ENCODE assay signal across 11 cellular contexts in the genomic region with DNA sequence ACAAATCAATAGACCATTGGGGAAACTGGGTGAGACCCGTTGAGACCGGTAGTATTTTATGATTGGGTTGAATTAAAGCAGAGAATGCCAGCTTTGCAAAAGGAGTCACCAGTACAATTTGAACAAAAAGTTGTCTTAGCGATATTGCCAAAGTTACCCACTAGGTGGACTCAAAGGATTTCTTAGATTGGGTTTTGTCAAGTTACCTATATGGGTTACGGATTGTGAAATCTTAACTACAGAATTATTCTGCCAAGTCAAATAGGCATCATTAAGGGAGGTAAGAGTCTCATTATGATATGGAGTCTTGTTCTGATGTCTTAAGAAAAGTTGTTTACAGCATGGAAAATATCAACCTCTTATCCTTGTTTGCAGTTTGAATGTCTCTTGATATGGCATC. TPM values are rescaled to one million over a fixed set of nuclear protein-coding genes. Genes with fewer than 3 reads are reported as not detected.
DNase-seq lines count a peak whose midpoint lies in the region; ATAC-seq, FAIRE-seq and TF ChIP-seq lines count a peak whose summit lies in the region.
"Had no signal": no experiment of that assay in that cellular context is flagged by ENCODE, and none has a peak within 500 bp of the region (broad histone marks: within the 10 kb centered on the region; RNA-seq: fewer than 3 reads in every experiment).

No MANE protein-coding gene starts in this region.

- TF ChIP-seq CTCF in DND-41 (IDR thresholded peaks at IDR 0.05; ENCODE audit: borderline replicate concordance, extremely low read depth, low read length, poor library complexity, severe bottlenecking) (peak; percentile 42), HFFc6 (IDR thresholded peaks at IDR 0.05) (peak; percentile 55), keratinocyte (optimal IDR thresholded peaks at IDR 0.05 in 1 of 3, IDR thresholded peaks at IDR 0.05 in 1 of 3, conservative IDR thresholded peaks at IDR 0.05 in 1 of 3; ENCODE audit: extremely low read depth in 1 of 3, insufficient read depth in 2 of 3, low read length in 3 of 3) (peak in 2 of 3 experiments; percentile 25 to 47)

- H3K36me3 ChIP-seq in DND-41 (ENCODE audit: insufficient read depth, low read length) (no peaks in the 10 kb centered on the region), keratinocyte (ENCODE audit: control insufficient read depth in 2 of 2, extremely low read depth in 1 of 2, insufficient read depth in 2 of 2, low read length in 2 of 2) (no peaks in the 10 kb centered on the region)

- no peaks in the 10 kb centered on the region for H3K79me2 ChIP-seq in DND-41 (ENCODE audit: insufficient read depth, low read length)
- H3K79me2 ChIP-seq in keratinocyte (ENCODE audit: control insufficient read depth, insufficient read depth, low read length), result no peaks in the 10 kb centered on the region

- no peaks in the 10 kb centered on the region for H3K9me3 Mint-ChIP-seq in HFFc6
- H3K9me3 Mint-ChIP-seq in activated CD4-positive, alpha-beta memory T cell treated with anti-CD3 and anti-CD28 coated beads, Interleukin-2, amount 10 ng/mL, durations not matched to agents 7 days and 5 days, result no peaks in the 10 kb centered on the region
- H3K9me3 Mint-ChIP-seq: effector memory CD8-positive, alpha-beta T cell had no signal

- no peak overlapping the region for H3K27ac ChIP-seq in DND-41 (ENCODE audit: low read length)
- H3K27ac ChIP-seq in keratinocyte (ENCODE audit: control insufficient read depth, insufficient read depth, low read length), result no peak overlapping the region

- H3K9me3 ChIP-seq in DND-41 (ENCODE audit: insufficient read depth, low read length, severe bottlenecking), result no peaks in the 10 kb centered on the region
- no peaks in the 10 kb centered on the region for H3K9me3 ChIP-seq in keratinocyte (ENCODE audit: control insufficient read depth, low read depth, low read length)

- no peak overlapping the region for H3K4me3 ChIP-seq in DND-41 (ENCODE audit: low read depth in 1 of 2, low read length in 2 of 2)
- no peak overlapping the region for H3K4me3 ChIP-seq in keratinocyte (ENCODE audit: control insufficient read depth in 2 of 3, extremely low read depth in 1 of 3, insufficient read depth in 2 of 3, low read depth in 1 of 3, low read length in 3 of 3)

- H3K9ac ChIP-seq in DND-41 (ENCODE audit: low read depth, low read length) (no peak overlapping the region), keratinocyte (ENCODE audit: control insufficient read depth, extremely low read depth, insufficient read depth, low read length) (no peak overlapping the region)

- H4K20me1 ChIP-seq in DND-41 (ENCODE audit: insufficient read depth, low read length) (no peaks in the 10 kb centered on the region), keratinocyte (ENCODE audit: control insufficient read depth, extremely low read depth, insufficient read depth, low read length) (no peaks in the 10 kb centered on the region)

- CTCF ChIA-PET in activated CD4-positive, alpha-beta memory T cell treated with anti-CD3 and anti-CD28 coated beads, Interleukin-2, amount 10 ng/mL, durations not matched to agents 7 days and 5 days (lab: Charles Lee), result interaction anchor here (1.5 kb wide), 1 partner anchor 210 kb away, joined by 3 read pairs; no protein-coding TSS in a partner anchor

- H3K36me3 Mint-ChIP-seq in HFFc6 (ENCODE audit: low read depth), result no peaks in the 10 kb centered on the region
- H3K36me3 Mint-ChIP-seq in activated CD4-positive, alpha-beta memory T cell treated with anti-CD3 and anti-CD28 coated beads, Interleukin-2, amount 10 ng/mL, durations not matched to agents 7 days and 5 days (ENCODE audit: low read depth), result no peaks in the 10 kb centered on the region
- H3K36me3 Mint-ChIP-seq: activated CD8-positive, alpha-beta memory T cell treated with anti-CD3 and anti-CD28 coated beads, Interleukin-2, amount 10 ng/mL, durations not matched to agents 7 days and 5 days had no signal

- dilution Hi-C loops in keratinocyte (cut with MboI; ENCODE audit: extremely low pct_ligation_motif_present, low sequenced_read_pairs), result no loop called here

- H3K27me3 Mint-ChIP-seq in HFFc6 (ENCODE audit: insufficient read depth), result peaks cover 3% of the 10 kb centered on the region; the same call in 1 of the 2 replicates
- H3K27me3 Mint-ChIP-seq in activated CD4-positive, alpha-beta memory T cell treated with anti-CD3 and anti-CD28 coated beads, Interleukin-2, amount 10 ng/mL, durations not matched to agents 7 days and 5 days, result no peaks in the 10 kb centered on the region
- H3K27me3 Mint-ChIP-seq: activated CD8-positive, alpha-beta memory T cell treated with anti-CD3 and anti-CD28 coated beads, Interleukin-2, amount 10 ng/mL, durations not matched to agents 7 days and 5 days; effector memory CD8-positive, alpha-beta T cell had no signal

- H3K4me1 Mint-ChIP-seq in HFFc6 (ENCODE audit: low read depth), result no peaks in the 10 kb centered on the region
- no peaks in the 10 kb centered on the region for H3K4me1 Mint-ChIP-seq in activated CD4-positive, alpha-beta memory T cell treated with anti-CD3 and anti-CD28 coated beads, Interleukin-2, amount 10 ng/mL, durations not matched to agents 7 days and 5 days
- H3K4me1 Mint-ChIP-seq: activated CD8-positive, alpha-beta memory T cell treated with anti-CD3 and anti-CD28 coated beads, Interleukin-2, amount 10 ng/mL, durations not matched to agents 7 days and 5 days had no signal

- H3K27me3 ChIP-seq in DND-41 (ENCODE audit: insufficient read depth, low read length, poor library complexity), result no peaks in the 10 kb centered on the region
- H3K27me3 ChIP-seq in keratinocyte (ENCODE audit: control insufficient read depth, extremely low read depth, insufficient read depth, low read length), result no peaks in the 10 kb centered on the region

- FAIRE-seq in keratinocyte (lab: Jason Lieb, UNC), result no peak

- POLR2A ChIA-PET in activated CD4-positive, alpha-beta memory T cell treated with anti-CD3 and anti-CD28 coated beads, Interleukin-2, amount 10 ng/mL, durations not matched to agents 7 days and 5 days (lab: Charles Lee), result no interaction called here

- DNase-seq in DND-41 (no peak), HFFc6 (no peak), RPMI7951 (ENCODE audit: low read depth) (peak; percentile 24), keratinocyte (ENCODE audit: low read depth, low spot score) (no peak), amygdala (lab: John Stamatoyannopoulos, UW) (no peak), NCI-H2081 (lab: John Stamatoyannopoulos, UW) (no peak)
- no peak for DNase-seq in activated CD4-positive, alpha-beta memory T cell treated with anti-CD3 and anti-CD28 coated beads, Interleukin-2, amount 10 ng/mL, durations not matched to agents 7 days and 5 days
- no peak for DNase-seq in activated CD4-positive, alpha-beta T cell treated with anti-CD3 and anti-CD28 coated beads, Interleukin-2, amount 50 U/mL, for 4 hours
- DNase-seq: activated CD8-positive, alpha-beta memory T cell treated with anti-CD3 and anti-CD28 coated beads, Interleukin-2, amount 10 ng/mL, durations not matched to agents 7 days and 5 days; effector memory CD8-positive, alpha-beta T cell; NK-92 treated with Interleukin-12 subunit alpha and Interleukin-12 subunit beta, amount 100 ng/mL, for 24 hours had no signal

- ATAC-seq in DND-41 (ENCODE audit: insufficient read depth, low read depth), result no peak
- ATAC-seq: activated CD8-positive, alpha-beta memory T cell treated with anti-CD3 and anti-CD28 coated beads, Interleukin-2, amount 10 ng/mL, durations not matched to agents 7 days and 5 days; effector memory CD8-positive, alpha-beta T cell had no signal

- no peaks in the 10 kb centered on the region for H3K9me1 ChIP-seq in keratinocyte (ENCODE audit: control insufficient read depth, extremely low read depth, insufficient read depth, low read length)

- H2AFZ ChIP-seq in DND-41 (ENCODE audit: low read depth, low read length) (no peak overlapping the region), keratinocyte (ENCODE audit: control insufficient read depth, low read length) (no peak overlapping the region)

- H3K4me3 Mint-ChIP-seq in HFFc6, result no peak overlapping the region
- no peak overlapping the region for H3K4me3 Mint-ChIP-seq in activated CD4-positive, alpha-beta memory T cell treated with anti-CD3 and anti-CD28 coated beads, Interleukin-2, amount 10 ng/mL, durations not matched to agents 7 days and 5 days
- H3K4me3 Mint-ChIP-seq: activated CD8-positive, alpha-beta memory T cell treated with anti-CD3 and anti-CD28 coated beads, Interleukin-2, amount 10 ng/mL, durations not matched to agents 7 days and 5 days; effector memory CD8-positive, alpha-beta T cell had no signal

- H3K4me1 ChIP-seq in DND-41 (ENCODE audit: insufficient read depth, low read length), result no peaks in the 10 kb centered on the region
- no peaks in the 10 kb centered on the region for H3K4me1 ChIP-seq in keratinocyte (ENCODE audit: control insufficient read depth, extremely low read depth, insufficient read depth, low read length)

- H3K4me2 ChIP-seq in DND-41 (ENCODE audit: insufficient read depth, low read length) (no peak overlapping the region), keratinocyte (ENCODE audit: control insufficient read depth, extremely low read depth, insufficient read depth, low read depth, low read length) (no peak overlapping the region)

- H3K27ac Mint-ChIP-seq in HFFc6, result no peak overlapping the region
- H3K27ac Mint-ChIP-seq in activated CD4-positive, alpha-beta memory T cell treated with anti-CD3 and anti-CD28 coated beads, Interleukin-2, amount 10 ng/mL, durations not matched to agents 7 days and 5 days, result no peak overlapping the region
- H3K27ac Mint-ChIP-seq: activated CD8-positive, alpha-beta memory T cell treated with anti-CD3 and anti-CD28 coated beads, Interleukin-2, amount 10 ng/mL, durations not matched to agents 7 days and 5 days; effector memory CD8-positive, alpha-beta T cell had no signal

RNA-seq across cellular contexts. Expression of a gene that starts 15.0 kb away (rescaled TPM):
- total RNA-seq in HFFc6 (2021; fragmentation: NEBNext Ultra II Directional; extraction: Animal tissue kit (Norgen Biotek cat#: 25700)), result not detected
- not detected in 2 replicates for total RNA-seq in RPMI7951 (2014; rRNA removed; shearing (Covaris generic))
- polyA plus RNA-seq in keratinocyte, result not detected in 3 replicates
- not detected for polyA plus RNA-seq in keratinocyte (2011; ENCODE audit: low read depth)
- not detected in 2 replicates for polyA plus RNA-seq in keratinocyte (2011; cell fraction: cytosol; rRNA removed)
- not detected in 2 replicates for polyA plus RNA-seq in keratinocyte (2011; cell fraction: nucleus; rRNA removed)
- not detected in 2 replicates for polyA plus RNA-seq in keratinocyte (2012; ENCODE audit: low replicate concordance)
- polyA minus RNA-seq in keratinocyte, result not detected in 3 replicates
- polyA minus RNA-seq in keratinocyte (2011; cell fraction: cytosol; rRNA and poly(A)+ RNA removed), result not detected
- polyA minus RNA-seq in keratinocyte (2011; cell fraction: nucleus; rRNA and poly(A)+ RNA removed), result not detected in 2 replicates
- not detected for total RNA-seq in activated CD4-positive, alpha-beta memory T cell treated with anti-CD3 and anti-CD28 coated beads, Interleukin-2, amount 10 ng/mL, durations not matched to agents 7 days and 5 days
- total RNA-seq: activated CD8-positive, alpha-beta memory T cell treated with anti-CD3 and anti-CD28 coated beads, Interleukin-2, amount 10 ng/mL, durations not matched to agents 7 days and 5 days had no signal

RNA-seq across cellular contexts. Expression of a gene that starts 19.9 kb away (rescaled TPM):
- not detected for total RNA-seq in HFFc6 (2021; fragmentation: NEBNext Ultra II Directional; extraction: Animal tissue kit (Norgen Biotek cat#: 25700))
- not detected in 2 replicates for total RNA-seq in RPMI7951 (2014; rRNA removed; shearing (Covaris generic))
- not detected in 3 replicates for polyA plus RNA-seq in keratinocyte
- not detected for polyA plus RNA-seq in keratinocyte (2011; ENCODE audit: low read depth)
- not detected in 2 replicates for polyA plus RNA-seq in keratinocyte (2011; cell fraction: cytosol; rRNA removed)
- polyA plus RNA-seq in keratinocyte (2011; cell fraction: nucleus; rRNA removed), result not detected in 2 replicates
- not detected in 2 replicates for polyA plus RNA-seq in keratinocyte (2012; ENCODE audit: low replicate concordance)
- not detected in 3 replicates for polyA minus RNA-seq in keratinocyte
- polyA minus RNA-seq in keratinocyte (2011; cell fraction: cytosol; rRNA and poly(A)+ RNA removed), result not detected
- polyA minus RNA-seq in keratinocyte (2011; cell fraction: nucleus; rRNA and poly(A)+ RNA removed), result not detected in 2 replicates
- total RNA-seq in activated CD4-positive, alpha-beta memory T cell treated with anti-CD3 and anti-CD28 coated beads, Interleukin-2, amount 10 ng/mL, durations not matched to agents 7 days and 5 days, result not detected
- total RNA-seq: activated CD8-positive, alpha-beta memory T cell treated with anti-CD3 and anti-CD28 coated beads, Interleukin-2, amount 10 ng/mL, durations not matched to agents 7 days and 5 days had no signal

RNA-seq across cellular contexts. Expression of a gene that starts 24.7 kb away (rescaled TPM):
- total RNA-seq in HFFc6 (2021; fragmentation: NEBNext Ultra II Directional; extraction: Animal tissue kit (Norgen Biotek cat#: 25700)), result not detected
- total RNA-seq in RPMI7951 (2014; rRNA removed; shearing (Covaris generic)), result not detected in 2 replicates
- not detected in 3 replicates for polyA plus RNA-seq in keratinocyte
- not detected for polyA plus RNA-seq in keratinocyte (2011; ENCODE audit: low read depth)
- polyA plus RNA-seq in keratinocyte (2011; cell fraction: cytosol; rRNA removed), result not detected in 2 replicates
- not detected in 2 replicates for polyA plus RNA-seq in keratinocyte (2011; cell fraction: nucleus; rRNA removed)
- polyA plus RNA-seq in keratinocyte (2012; ENCODE audit: low replicate concordance), result not detected in 2 replicates
- not detected in 3 replicates for polyA minus RNA-seq in keratinocyte
- polyA minus RNA-seq in keratinocyte (2011; cell fraction: cytosol; rRNA and poly(A)+ RNA removed), result not detected
- polyA minus RNA-seq in keratinocyte (2011; cell fraction: nucleus; rRNA and poly(A)+ RNA removed), result not detected in 2 replicates
- total RNA-seq in activated CD4-positive, alpha-beta memory T cell treated with anti-CD3 and anti-CD28 coated beads, Interleukin-2, amount 10 ng/mL, durations not matched to agents 7 days and 5 days, result not detected
- total RNA-seq: activated CD8-positive, alpha-beta memory T cell treated with anti-CD3 and anti-CD28 coated beads, Interleukin-2, amount 10 ng/mL, durations not matched to agents 7 days and 5 days had no signal

RNA-seq across cellular contexts. Expression of a gene that starts 29.6 kb away (rescaled TPM):
- not detected for total RNA-seq in HFFc6 (2021; fragmentation: NEBNext Ultra II Directional; extraction: Animal tissue kit (Norgen Biotek cat#: 25700))
- total RNA-seq in RPMI7951 (2014; rRNA removed; shearing (Covaris generic)), result not detected in 2 replicates
- polyA plus RNA-seq in keratinocyte, result not detected in 3 replicates
- polyA plus RNA-seq in keratinocyte (2011; ENCODE audit: low read depth), result not detected
- not detected in 2 replicates for polyA plus RNA-seq in keratinocyte (2011; cell fraction: cytosol; rRNA removed)
- not detected in 2 replicates for polyA plus RNA-seq in keratinocyte (2011; cell fraction: nucleus; rRNA removed)
- polyA plus RNA-seq in keratinocyte (2012; ENCODE audit: low replicate concordance), result not detected in 2 replicates
- not detected in 3 replicates for polyA minus RNA-seq in keratinocyte
- polyA minus RNA-seq in keratinocyte (2011; cell fraction: cytosol; rRNA and poly(A)+ RNA removed), result not detected
- not detected in 2 replicates for polyA minus RNA-seq in keratinocyte (2011; cell fraction: nucleus; rRNA and poly(A)+ RNA removed)
- total RNA-seq in activated CD4-positive, alpha-beta memory T cell treated with anti-CD3 and anti-CD28 coated beads, Interleukin-2, amount 10 ng/mL, durations not matched to agents 7 days and 5 days, result not detected
- total RNA-seq: activated CD8-positive, alpha-beta memory T cell treated with anti-CD3 and anti-CD28 coated beads, Interleukin-2, amount 10 ng/mL, durations not matched to agents 7 days and 5 days had no signal

RNA-seq across cellular contexts. Expression of a gene that starts 34.4 kb away (rescaled TPM):
- total RNA-seq in HFFc6 (2021; fragmentation: NEBNext Ultra II Directional; extraction: Animal tissue kit (Norgen Biotek cat#: 25700)), result not detected
- total RNA-seq in RPMI7951 (2014; rRNA removed; shearing (Covaris generic)), result not detected in 2 replicates
- not detected in 3 replicates for polyA plus RNA-seq in keratinocyte
- not detected for polyA plus RNA-seq in keratinocyte (2011; ENCODE audit: low read depth)
- not detected in 2 replicates for polyA plus RNA-seq in keratinocyte (2011; cell fraction: cytosol; rRNA removed)
- not detected in 2 replicates for polyA plus RNA-seq in keratinocyte (2011; cell fraction: nucleus; rRNA removed)
- not detected in 2 replicates for polyA plus RNA-seq in keratinocyte (2012; ENCODE audit: low replicate concordance)
- polyA minus RNA-seq in keratinocyte, result not detected in 3 replicates
- polyA minus RNA-seq in keratinocyte (2011; cell fraction: cytosol; rRNA and poly(A)+ RNA removed), result not detected
- polyA minus RNA-seq in keratinocyte (2011; cell fraction: nucleus; rRNA and poly(A)+ RNA removed), result not detected in 2 replicates
- total RNA-seq in activated CD4-positive, alpha-beta memory T cell treated with anti-CD3 and anti-CD28 coated beads, Interleukin-2, amount 10 ng/mL, durations not matched to agents 7 days and 5 days, result not detected
- total RNA-seq: activated CD8-positive, alpha-beta memory T cell treated with anti-CD3 and anti-CD28 coated beads, Interleukin-2, amount 10 ng/mL, durations not matched to agents 7 days and 5 days had no signal
